Comparison of ENCODE assay signal across 8 cellular contexts in the genomic region with DNA sequence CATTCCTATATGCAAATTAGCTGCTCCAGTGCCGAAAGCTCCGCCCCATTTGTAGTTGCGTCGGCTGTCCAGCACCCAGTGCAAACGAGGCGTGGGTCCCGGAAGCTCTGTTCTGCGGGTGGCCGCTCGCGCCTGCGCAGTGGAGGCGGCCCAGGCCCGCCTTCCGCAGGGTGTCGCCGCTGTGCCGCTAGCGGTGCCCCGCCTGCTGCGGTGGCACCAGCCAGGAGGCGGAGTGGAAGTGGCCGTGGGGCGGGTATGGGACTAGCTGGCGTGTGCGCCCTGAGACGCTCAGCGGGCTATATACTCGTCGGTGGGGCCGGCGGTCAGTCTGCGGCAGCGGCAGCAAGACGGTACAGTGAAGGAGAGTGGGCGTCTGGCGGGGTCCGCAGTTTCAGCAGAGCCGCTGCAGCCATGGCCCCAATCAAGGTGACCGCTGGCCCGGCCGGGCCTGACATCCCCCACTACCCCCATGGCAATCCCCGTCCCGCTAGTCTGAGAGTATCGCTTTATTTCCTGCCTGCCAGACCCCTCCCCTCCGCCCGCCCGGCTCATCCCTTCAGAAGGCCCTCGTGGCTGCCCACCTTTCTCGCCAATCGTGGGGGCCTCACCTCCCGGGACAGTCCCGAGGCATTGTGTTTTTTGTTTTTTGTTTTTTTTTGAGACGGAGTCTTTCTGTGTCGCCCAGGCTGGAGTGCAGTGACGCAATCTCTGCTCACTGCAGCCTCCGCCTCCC. TPM values are rescaled to one million over a fixed set of nuclear protein-coding genes. Genes with fewer than 3 reads are reported as not detected.
DNase-seq lines count a peak whose midpoint lies in the region; ATAC-seq and TF ChIP-seq lines count a peak whose summit lies in the region.

A gene (plus strand): TSS at position 161 of the 733 bp plus-strand sequence. CDS start 95 bp downstream, at position 256.

- H2AFZ ChIP-seq in KMS-11 (ENCODE audit: low read depth): peak within 1 kb of the TSS; percentile 67; the same call in 1 of the 2 replicates

- peak; percentile 65 for ATAC-seq in GM21723 (IDR thresholded peaks at IDR 0.05; ENCODE audit: unreplicated experiment)
- ATAC-seq in Panc1: peak; percentile 87
- peak; percentile 82 to 84 for ATAC-seq in activated T-cell treated with anti-CD3 and anti-CD28 coated beads, Interleukin-2, amount 50 U/mL, for 4 hours

- H3K4me3 ChIP-seq in KMS-11 (IDR thresholded peaks at IDR 0.05; ENCODE audit: insufficient read depth, low read depth, low read length): no peak within 1 kb of the TSS
- peak within 1 kb of the TSS; percentile 74 to 77 for H3K4me3 ChIP-seq in Panc1 (ENCODE audit: low read depth in 2 of 2, low read length in 2 of 2)
- H3K4me3 ChIP-seq in mucosa of stomach (ENCODE audit: low read length): peak within 1 kb of the TSS; percentile 75

- no TSS peak for BruUV-seq in Panc1 (replicated peaks; lab: Mats Ljungman, UMichigan)

- POLR2A ChIA-PET in Panc1 (lab: Charles Lee): interaction anchor here (0.5 to 2.0 kb wide), 15 partner anchors 11 to 84 kb away, joined by 3 to 12 read pairs (median 5); a partner anchor contains a TSS

- no peaks in the 10 kb centered on the region for H3K9me3 Mint-ChIP-seq in activated T-cell treated with anti-CD3 and anti-CD28 coated beads, Interleukin-2, amount 50 U/mL, for 4 hours

- H4K20me1 ChIP-seq in KMS-11 (ENCODE audit: insufficient read depth): no peaks in the 10 kb centered on the region

- peaks cover 17% of the 10 kb centered on the region for H3K36me3 Mint-ChIP-seq in activated T-cell treated with anti-CD3 and anti-CD28 coated beads, Interleukin-2, amount 50 U/mL, for 4 hours (ENCODE audit: insufficient read depth)

- peaks cover 12% of the 10 kb centered on the region; the same call in 1 of the 2 replicates for H3K79me2 ChIP-seq in KMS-11 (ENCODE audit: insufficient read depth, low read depth)

- no peaks in the 10 kb centered on the region for H3K36me3 ChIP-seq in KMS-11 (ENCODE audit: insufficient read depth)
- peaks cover 2% of the 10 kb centered on the region; the same call in 1 of the 2 replicates for H3K36me3 ChIP-seq in Panc1 (ENCODE audit: control insufficient read depth, insufficient read depth, low read length)
- peaks cover 20% of the 10 kb centered on the region for H3K36me3 ChIP-seq in mucosa of stomach (ENCODE audit: control insufficient read depth, insufficient read depth, low read length)

- no peaks in the 10 kb centered on the region for H3K27me3 Mint-ChIP-seq in activated T-cell treated with anti-CD3 and anti-CD28 coated beads, Interleukin-2, amount 50 U/mL, for 4 hours (ENCODE audit: low read depth)

- H3K27me3 ChIP-seq in KMS-11 (ENCODE audit: insufficient read depth, low read depth) (no peaks in the 10 kb centered on the region), Panc1 (ENCODE audit: control insufficient read depth, insufficient read depth, low read length) (no peaks in the 10 kb centered on the region), mucosa of stomach (ENCODE audit: control insufficient read depth, insufficient read depth, low read length) (no peaks in the 10 kb centered on the region)

- peak within 1 kb of the TSS; percentile 84 for H3K9ac ChIP-seq in KMS-11
- peak within 1 kb of the TSS; percentile 86 for H3K9ac ChIP-seq in mucosa of stomach (ENCODE audit: low read length)

- peaks cover 19% of the 10 kb centered on the region for H3K4me1 Mint-ChIP-seq in activated T-cell treated with anti-CD3 and anti-CD28 coated beads, Interleukin-2, amount 50 U/mL, for 4 hours (ENCODE audit: low read depth)

- DNase-seq in DMS79 treated with DMSO at 0.1 percent for 48 hours (lab: John Stamatoyannopoulos, UW): peak; percentile 90
- no peak for DNase-seq in Panc1 (ENCODE audit: low read depth, low spot score)
- DNase-seq in activated T-cell treated with anti-CD3 and anti-CD28 coated beads, Interleukin-2, amount 50 U/mL, for 4 hours: peak; percentile 91
- DNase-seq in erythroblast (lab: John Stamatoyannopoulos, UW): peak; percentile 99
- DNase-seq in stimulated activated CD8-positive, alpha-beta memory T cell treated with anti-CD3 and anti-CD28 coated beads, Interleukin-7, amount 100 ng/mL, for 1 hour (ENCODE audit: low read depth in 2 of 2): peak; percentile 78 to 82

- intact Hi-C loops in Panc1 (cut with micrococcal nuclease; ENCODE audit: unreplicated experiment): loop anchor here (1.0 kb wide), 1 partner anchor 37 kb away; no protein-coding TSS in a partner anchor

- peak within 1 kb of the TSS; percentile 94 for H3K4me2 ChIP-seq in KMS-11

- no peaks in the 10 kb centered on the region for H3K9me3 ChIP-seq in Panc1 (ENCODE audit: control insufficient read depth, insufficient read depth, low read depth, low read length)
- no peaks in the 10 kb centered on the region for H3K9me3 ChIP-seq in mucosa of stomach (ENCODE audit: control insufficient read depth, low read length)

- H3K4me1 ChIP-seq in KMS-11 (ENCODE audit: low read depth, poor library complexity, severe bottlenecking) (peaks cover 33% of the 10 kb centered on the region), Panc1 (ENCODE audit: control insufficient read depth, insufficient read depth, low read length) (peaks cover 48% of the 10 kb centered on the region), mucosa of stomach (ENCODE audit: control insufficient read depth, insufficient read depth, low read length) (peaks cover 47% of the 10 kb centered on the region)

- H3K4me3 Mint-ChIP-seq in activated T-cell treated with anti-CD3 and anti-CD28 coated beads, Interleukin-2, amount 50 U/mL, for 4 hours: peak within 1 kb of the TSS; percentile 94

- no peak for TF ChIP-seq POLR2A in erythroblast (IDR thresholded peaks at IDR 0.05; ENCODE audit: low read length)

- in situ Hi-C loops in Panc1 (cut with HindIII; ENCODE audit: low pct_unique_long_range_greater_than_20kb, low sequenced_read_pairs): no loop called here

- CTCF ChIA-PET in Panc1 (lab: Charles Lee): interaction anchor here (0.6 to 2.3 kb wide), 16 partner anchors 12 to 224 kb away, joined by 3 to 21 read pairs (median 4); a partner anchor contains a TSS

- no peak for TF ChIP-seq CTCF in KMS-11 (conservative IDR thresholded peaks at IDR 0.05; ENCODE audit: low read depth, low read length)
- no peak; the same call in 1 of the 2 replicates for TF ChIP-seq CTCF in Panc1 (IDR thresholded peaks at IDR 0.05)

- peak within 1 kb of the TSS; percentile 88 for H3K27ac ChIP-seq in KMS-11
- peak within 1 kb of the TSS; percentile 100 for H3K27ac ChIP-seq in Panc1 (ENCODE audit: low read length)

RNA-seq across cellular contexts. Expression of the gene that starts here (rescaled TPM):
- total RNA-seq in Panc1 (2021; ENCODE audit: unreplicated experiment): 492 TPM
- polyA plus RNA-seq in Panc1 (2012; ENCODE audit: insufficient read length): 1,326 TPM
- total RNA-seq in activated T-cell treated with anti-CD3 and anti-CD28 coated beads, Interleukin-2, amount 50 U/mL, for 4 hours: 10 to 100 TPM; 78.3 to 96.8 (median 81.0) TPM
